In genomic region chr18:3583106-3583897, GRCh38 we compare ENCODE assay signal across 8 cellular contexts.
A peak's percentile ranks its signal among the peaks of the same experiment; 100 is the strongest.
DNase-seq lines count a peak whose midpoint lies in the region; ATAC-seq and TF ChIP-seq lines count a peak whose summit lies in the region.
"Not testable (repeated sequence)": the region's sequence is repeated elsewhere in the genome, so short reads cannot be mapped to it uniquely, and the experiment has no call there.

No MANE protein-coding gene starts in this region.

- H3F3A ChIP-seq in GM23248 (ENCODE audit: insufficient read depth) = peaks cover 17% of the 10 kb centered on the region

- not testable (repeated sequence) for H3K4me3 ChIP-seq in ACC112 (ENCODE audit: low read depth, low read length); GM23248; left lung; parathyroid adenoma (ENCODE audit: low read depth, low read length)

- H3K4me1 Mint-ChIP-seq in T-helper 2 cell treated with Interferon-gamma antibody and Interleukin-4, amounts not matched to agents 5 μg/mL and 100 μg/mL, for 36 hours (ENCODE audit: low read depth) = peaks cover 26% of the 10 kb centered on the region

- peak overlapping the region; percentile 3 for H2AFZ ChIP-seq in ACC112 (ENCODE audit: low read length, unreplicated experiment)
- H2AFZ ChIP-seq in GM23248 = 0 out of 2 replicates have a peak overlapping the region, but pooled peaks have one; percentile 27
- H2AFZ ChIP-seq in parathyroid adenoma = peak overlapping the region; percentile 38

- peak overlapping the region; percentile 32 for H3K27ac Mint-ChIP-seq in T-helper 2 cell treated with Interferon-gamma antibody and Interleukin-4, amounts not matched to agents 5 μg/mL and 100 μg/mL, for 36 hours

- H3K27ac ChIP-seq in ACC112 (ENCODE audit: low read depth, low read length) (peak overlapping the region; percentile 21; the same call in 1 of the 2 replicates), epithelial cell of prostate (peak overlapping the region; percentile 37), left lung (peak overlapping the region in 1 of 2 donors; percentile 25)
- not testable (repeated sequence) for H3K27ac ChIP-seq in GM23248, parathyroid adenoma

- WGBS in GM23248 (ENCODE audit: low coverage in 1 of 2, low lambda C conversion rate in 2 of 2, missing lambda C conversion rate in 2 of 2), 2 experiments = 65 to 73% methylated on average over 7 of the region's 7 CpGs

- not testable (repeated sequence) for H3K27me3 ChIP-seq in ACC112 (ENCODE audit: insufficient read depth, low read length); GM23248 (replicated peaks; ENCODE audit: insufficient read depth); left lung; parathyroid adenoma (ENCODE audit: control insufficient read depth, insufficient read depth, low read length)

- DNase-seq in GM23248 = peak; percentile 51
- DNase-seq in MV-4-11 (lab: John Stamatoyannopoulos, UW) = peak; percentile 16
- DNase-seq in T-helper 2 cell treated with Interferon-gamma antibody and Interleukin-4, amounts not matched to agents 5 μg/mL and 100 μg/mL, for 36 hours (ENCODE audit: low spot score); epithelial cell of prostate (ENCODE audit: low read depth, low spot score); left lung: not testable (repeated sequence)
- peak; percentile 64 for DNase-seq in amniotic epithelial cell (ENCODE audit: low read depth)

- intact Hi-C loops in left lung (cut with DNase I) = not testable (repeated sequence)

- H4K20me1 ChIP-seq in GM23248 (ENCODE audit: insufficient read depth) = not testable (repeated sequence)

- not testable (repeated sequence) for H3K4me3 Mint-ChIP-seq in T-helper 2 cell treated with Interferon-gamma antibody and Interleukin-4, amounts not matched to agents 5 μg/mL and 100 μg/mL, for 36 hours

- H3K9ac ChIP-seq in GM23248, parathyroid adenoma: not testable (repeated sequence)

- H3K4me1 ChIP-seq in ACC112 (ENCODE audit: control insufficient read depth, insufficient read depth, low read length, unreplicated experiment) = peaks cover 21% of the 10 kb centered on the region
- H3K4me1 ChIP-seq in GM23248 (ENCODE audit: insufficient read depth) = peaks cover 31% of the 10 kb centered on the region
- peaks cover 0 to 12% of the 10 kb centered on the region in 2 donors for H3K4me1 ChIP-seq in left lung
- H3K4me1 ChIP-seq in parathyroid adenoma = not testable (repeated sequence)

- not testable (repeated sequence) for H3K79me2 ChIP-seq in ACC112 (ENCODE audit: control insufficient read depth, insufficient read depth, low read length, unreplicated experiment); GM23248 (ENCODE audit: insufficient read depth); parathyroid adenoma

- not testable (repeated sequence) for H3K4me2 ChIP-seq in GM23248 (ENCODE audit: unreplicated experiment); parathyroid adenoma (ENCODE audit: low read length)

- not testable (repeated sequence) for H3K9me3 Mint-ChIP-seq in T-helper 2 cell treated with Interferon-gamma antibody and Interleukin-4, amounts not matched to agents 5 μg/mL and 100 μg/mL, for 36 hours

- not testable (repeated sequence) for H3K9me2 ChIP-seq in GM23248 (ENCODE audit: insufficient read depth)

- not testable (repeated sequence) for H3K27me3 Mint-ChIP-seq in T-helper 2 cell treated with Interferon-gamma antibody and Interleukin-4, amounts not matched to agents 5 μg/mL and 100 μg/mL, for 36 hours (ENCODE audit: low read depth)

- H3K36me3 Mint-ChIP-seq in T-helper 2 cell treated with Interferon-gamma antibody and Interleukin-4, amounts not matched to agents 5 μg/mL and 100 μg/mL, for 36 hours (ENCODE audit: low read depth) = not testable (repeated sequence)

- TF ChIP-seq CTCF in left lung (IDR thresholded peaks at IDR 0.05); parathyroid adenoma (IDR thresholded peaks at IDR 0.05): not testable (repeated sequence)

- ATAC-seq in left lung = peak; percentile 36

- H3K9me3 ChIP-seq in GM23248 (ENCODE audit: low read depth); left lung; parathyroid adenoma (ENCODE audit: control insufficient read depth, low read length): not testable (repeated sequence)

- in situ Hi-C loops in GM23248 (cut with MboI) = loop anchor here (10.0 kb wide), 2 partner anchors 119 to 299 kb away; no protein-coding TSS in a partner anchor

- H3K36me3 ChIP-seq in ACC112 (ENCODE audit: insufficient read depth, low read length); GM23248 (ENCODE audit: low read depth); left lung; parathyroid adenoma (ENCODE audit: control insufficient read depth, insufficient read depth, low read length): not testable (repeated sequence)
